In the genomic region with DNA sequence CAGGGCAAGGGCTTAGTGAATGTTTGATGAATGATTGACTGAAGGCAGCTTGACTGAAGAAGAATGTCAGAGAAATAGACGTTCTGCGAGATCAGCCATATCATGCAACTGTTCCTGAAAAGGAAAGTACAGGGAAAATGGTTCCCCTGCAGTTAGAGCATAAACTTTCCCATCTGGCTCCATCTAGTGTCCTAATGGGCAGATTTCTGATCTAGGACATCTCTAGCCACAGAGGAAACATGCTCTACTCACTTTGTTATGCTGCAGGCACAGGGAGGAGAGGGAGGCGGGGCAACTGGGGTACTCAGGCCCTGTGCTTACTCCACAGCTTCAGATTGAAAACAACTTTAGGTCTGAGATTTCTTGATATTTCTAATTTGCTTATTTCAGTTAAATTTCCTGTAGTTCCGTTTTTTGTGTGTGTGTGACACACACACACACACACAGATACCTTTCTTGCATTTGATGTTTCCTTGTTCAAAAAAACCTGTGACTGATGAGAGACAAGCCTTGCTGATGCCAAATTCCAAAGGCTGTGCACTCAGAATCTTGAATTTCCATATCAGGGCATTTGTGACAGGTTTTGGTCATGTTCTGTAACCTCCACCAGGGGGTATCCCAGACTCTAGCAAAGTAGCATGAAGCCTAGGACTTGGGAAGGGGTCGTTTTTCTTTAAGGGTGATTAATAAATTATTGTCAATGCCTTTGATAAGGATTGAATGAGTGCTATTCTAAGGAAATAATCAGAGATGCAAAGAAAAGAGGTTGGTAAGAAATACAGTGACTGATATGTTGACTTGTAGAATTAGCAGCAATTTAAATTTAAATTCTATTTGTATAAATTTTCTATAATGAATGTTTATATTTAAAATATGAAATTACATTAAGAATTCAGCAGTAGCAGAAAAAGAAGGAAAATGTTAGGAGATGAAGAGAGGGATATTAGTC, we compare ENCODE assay signal across 8 cellular contexts.
DNase-seq lines count a peak whose midpoint lies in the region; ATAC-seq and TF ChIP-seq lines count a peak whose summit lies in the region.

No MANE protein-coding gene starts in this region.

- H3K27ac ChIP-seq in Karpas-422 (ENCODE audit: low read length) (no peak overlapping the region), smooth muscle cell (ENCODE audit: low read depth) (no peak overlapping the region)

- H3K4me3 ChIP-seq in Karpas-422 (ENCODE audit: low read length) (no peak overlapping the region), smooth muscle cell (no peak overlapping the region)

- H3K79me2 ChIP-seq in Karpas-422 (ENCODE audit: low read length), result no peaks in the 10 kb centered on the region
- H3K79me2 ChIP-seq in smooth muscle cell (ENCODE audit: low read depth), result no peaks in the 10 kb centered on the region

- H4K20me1 ChIP-seq in Karpas-422 (ENCODE audit: insufficient read depth, low read depth, low read length), result no peaks in the 10 kb centered on the region
- H4K20me1 ChIP-seq in smooth muscle cell (ENCODE audit: low read depth), result no peaks in the 10 kb centered on the region

- H3K9ac ChIP-seq in Karpas-422 (ENCODE audit: low read length) (no peak overlapping the region), smooth muscle cell (ENCODE audit: low read depth) (no peak overlapping the region)

- TF ChIP-seq CTCF in smooth muscle cell (IDR thresholded peaks at IDR 0.05; ENCODE audit: borderline replicate concordance, insufficient read depth, poor library complexity, severe bottlenecking), result peak; percentile 42

- H3K4me2 ChIP-seq in Karpas-422 (ENCODE audit: low read depth, low read length, poor library complexity, severe bottlenecking), result no peak overlapping the region
- peak overlapping the region; percentile 48 for H3K4me2 ChIP-seq in smooth muscle cell

- no peaks in the 10 kb centered on the region for H3F3A ChIP-seq in smooth muscle cell (ENCODE audit: low read depth)

- H3K9me2 ChIP-seq in Karpas-422 (replicated peaks; ENCODE audit: insufficient read depth, low read length), result no peaks in the 10 kb centered on the region

- H3K9me3 ChIP-seq in Karpas-422 (ENCODE audit: low read length), result no peaks in the 10 kb centered on the region
- H3K9me3 ChIP-seq in smooth muscle cell (replicated peaks; ENCODE audit: low read depth), result no peaks in the 10 kb centered on the region

- H2AFZ ChIP-seq in Karpas-422 (ENCODE audit: low read length) (no peak overlapping the region), smooth muscle cell (ENCODE audit: low read depth) (peak overlapping the region; percentile 95)

- no peaks in the 10 kb centered on the region for H3K36me3 ChIP-seq in Karpas-422 (ENCODE audit: insufficient read depth, low read length)
- no peaks in the 10 kb centered on the region for H3K36me3 ChIP-seq in smooth muscle cell (ENCODE audit: low read depth)

- DNase-seq in DMS53 treated with DMSO at 0.1 percent for 48 hours (lab: John Stamatoyannopoulos, UW; ENCODE audit: unreplicated experiment) (peak; percentile 84), Karpas-422 (peak; percentile 66), RPMI7951 (ENCODE audit: low read depth) (peak; percentile 75), fibroblast of the conjunctiva (ENCODE audit: low read depth) (peak; percentile 45), smooth muscle cell (lab: John Stamatoyannopoulos, UW; ENCODE audit: unreplicated experiment) (no peak), GOT3 (lab: John Stamatoyannopoulos, UW) (no peak)
- no peak for DNase-seq in central memory CD4-positive, alpha-beta T cell

- H3K4me1 ChIP-seq in Karpas-422 (ENCODE audit: low read length) (no peaks in the 10 kb centered on the region), smooth muscle cell (ENCODE audit: low read depth) (no peaks in the 10 kb centered on the region)

- no peak for ATAC-seq in HG02840 (IDR thresholded peaks at IDR 0.05; ENCODE audit: low FRiP score, unreplicated experiment)

- H3K27me3 ChIP-seq in Karpas-422 (ENCODE audit: low read length), result no peaks in the 10 kb centered on the region
- H3K27me3 ChIP-seq in smooth muscle cell (ENCODE audit: low read depth), result no peaks in the 10 kb centered on the region

- WGBS in smooth muscle cell (ENCODE audit: low lambda C conversion rate), result 25% methylated on average over 5 of the region's 5 CpGs

Comparison
In these comparisons a context has a peak if more than half of its experiments do, and no peak if none do; other contexts are left out.
1. DNase-seq: peak in DMS53 treated with DMSO at 0.1 percent for 48 hours (single experiment), Karpas-422 (single experiment), RPMI7951 (single experiment) and fibroblast of the conjunctiva (single experiment); none in smooth muscle cell (single experiment), central memory CD4-positive, alpha-beta T cell (single experiment) and GOT3 (single experiment).